23 cellular contexts compared by ENCODE assay signal in genomic region chr1:54570161-54570560, GRCh38. TPM values are rescaled to one million over a fixed set of nuclear protein-coding genes. Genes with fewer than 3 reads are reported as not detected.
DNase-seq lines count a peak whose midpoint lies in the region; ATAC-seq and TF ChIP-seq lines count a peak whose summit lies in the region.
"Had no signal": no experiment of that assay in that cellular context is flagged by ENCODE, and none has a peak within 500 bp of the region (broad histone marks: within the 10 kb centered on the region; RNA-seq: fewer than 3 reads in every experiment).

No MANE protein-coding gene starts in this region.

- H3K4me3 Mint-ChIP-seq in osteocyte (ENCODE audit: unreplicated experiment) = no peak overlapping the region
- H3K4me3 Mint-ChIP-seq in activated naive CD8-positive, alpha-beta T cell treated with anti-CD3 and anti-CD28 coated beads, Interleukin-2, amount 50 U/mL, for 24 hours = no peak overlapping the region
- H3K4me3 Mint-ChIP-seq: activated CD4-positive, alpha-beta T cell treated with anti-CD3 and anti-CD28 coated beads, Interleukin-2, amount 10 ng/mL, durations not matched to agents 24 days and 14 days; activated naive CD4-positive, alpha-beta T cell treated with anti-CD3 and anti-CD28 coated beads for 36 hours; CD8-positive, alpha-beta T cell had no signal

- H3K4me1 ChIP-seq in HUES48 (ENCODE audit: control insufficient read depth, insufficient read depth, low read length) = peaks cover 28% of the 10 kb centered on the region
- H3K4me1 ChIP-seq in lower lobe of right lung = peaks cover 12% of the 10 kb centered on the region

- no peak overlapping the region for H3K9ac ChIP-seq in HUES48 (ENCODE audit: low read depth, low read length)

- H3K27me3 ChIP-seq in HUES48 (ENCODE audit: control insufficient read depth, insufficient read depth, low read length) (no peaks in the 10 kb centered on the region), lower lobe of right lung (ENCODE audit: low read depth) (no peaks in the 10 kb centered on the region)
- H3K27me3 ChIP-seq: upper lobe of left lung had no signal

- intact Hi-C loops in lower lobe of right lung (cut with DNase I) = no loop called here

- H3K36me3 Mint-ChIP-seq in osteocyte (ENCODE audit: unreplicated experiment) = no peaks in the 10 kb centered on the region
- no peaks in the 10 kb centered on the region for H3K36me3 Mint-ChIP-seq in activated naive CD8-positive, alpha-beta T cell treated with anti-CD3 and anti-CD28 coated beads, Interleukin-2, amount 50 U/mL, for 24 hours (ENCODE audit: low read depth)
- H3K36me3 Mint-ChIP-seq: CD8-positive, alpha-beta T cell had no signal

- DNase-seq in NCI-H1694 treated with DMSO at 0.1 percent for 48 hours (lab: John Stamatoyannopoulos, UW) (peak; percentile 38), NCI-H1694 (lab: John Stamatoyannopoulos, UW) (no peak), epithelial cell of prostate (ENCODE audit: low read depth, low spot score) (no peak), osteocyte (ENCODE audit: extremely low spot score, unreplicated experiment) (no peak), NCI-H345 (lab: John Stamatoyannopoulos, UW) (no peak), lower lobe of right lung (no peak)
- no peak for DNase-seq in activated naive CD8-positive, alpha-beta T cell treated with anti-CD3 and anti-CD28 coated beads, Interleukin-2, amount 50 U/mL, for 24 hours
- DNase-seq: activated CD4-positive, alpha-beta T cell treated with anti-CD3 and anti-CD28 coated beads, Interleukin-2, amount 10 ng/mL, durations not matched to agents 24 days and 14 days; activated naive CD4-positive, alpha-beta T cell treated with anti-CD3 and anti-CD28 coated beads for 36 hours; activated T-cell treated with anti-CD3 and anti-CD28 coated beads, Interleukin-2, amount 50 U/mL, for 48 hours; amniotic stem cell; CD8-positive, alpha-beta T cell; central memory CD4-positive, alpha-beta T cell; NCI-H2081 treated with DMSO at 0.1 percent for 48 hours; NCI-H446 treated with DMSO at 0.1 percent for 48 hours; upper lobe of left lung had no signal

- H3K27ac Mint-ChIP-seq in osteocyte (ENCODE audit: unreplicated experiment) = peak overlapping the region; percentile 57
- H3K27ac Mint-ChIP-seq in activated naive CD8-positive, alpha-beta T cell treated with anti-CD3 and anti-CD28 coated beads, Interleukin-2, amount 50 U/mL, for 24 hours = no peak overlapping the region
- H3K27ac Mint-ChIP-seq: activated CD4-positive, alpha-beta T cell treated with anti-CD3 and anti-CD28 coated beads, Interleukin-2, amount 10 ng/mL, durations not matched to agents 24 days and 14 days; activated naive CD4-positive, alpha-beta T cell treated with anti-CD3 and anti-CD28 coated beads for 36 hours; CD8-positive, alpha-beta T cell had no signal

- TF ChIP-seq CTCF in osteocyte (IDR thresholded peaks at IDR 0.05) (no peak), lower lobe of right lung (IDR thresholded peaks at IDR 0.05) (no peak)

- ATAC-seq in activated naive CD8-positive, alpha-beta T cell treated with anti-CD3 and anti-CD28 coated beads, Interleukin-2, amount 50 U/mL, for 24 hours = no peak
- ATAC-seq in lower lobe of right lung = no peak
- ATAC-seq: CD8-positive, alpha-beta T cell; Panc1 had no signal

- H3K4me3 ChIP-seq in HUES48 (ENCODE audit: low read depth, low read length) = no peak overlapping the region
- H3K4me3 ChIP-seq in lower lobe of right lung = no peak overlapping the region
- H3K4me3 ChIP-seq: upper lobe of left lung had no signal

- peaks cover 33% of the 10 kb centered on the region for H3K4me1 Mint-ChIP-seq in osteocyte (ENCODE audit: unreplicated experiment)
- no peaks in the 10 kb centered on the region for H3K4me1 Mint-ChIP-seq in activated naive CD8-positive, alpha-beta T cell treated with anti-CD3 and anti-CD28 coated beads, Interleukin-2, amount 50 U/mL, for 24 hours
- H3K4me1 Mint-ChIP-seq: activated CD4-positive, alpha-beta T cell treated with anti-CD3 and anti-CD28 coated beads, Interleukin-2, amount 10 ng/mL, durations not matched to agents 24 days and 14 days had no signal

- H3K9me3 Mint-ChIP-seq in osteocyte (ENCODE audit: unreplicated experiment) = no peaks in the 10 kb centered on the region
- H3K9me3 Mint-ChIP-seq in activated naive CD8-positive, alpha-beta T cell treated with anti-CD3 and anti-CD28 coated beads, Interleukin-2, amount 50 U/mL, for 24 hours = no peaks in the 10 kb centered on the region
- H3K9me3 Mint-ChIP-seq: activated CD4-positive, alpha-beta T cell treated with anti-CD3 and anti-CD28 coated beads, Interleukin-2, amount 10 ng/mL, durations not matched to agents 24 days and 14 days; activated naive CD4-positive, alpha-beta T cell treated with anti-CD3 and anti-CD28 coated beads for 36 hours; CD8-positive, alpha-beta T cell had no signal

- H3K9me3 ChIP-seq in HUES48 (ENCODE audit: control insufficient read depth, insufficient read depth, low read length) = no peaks in the 10 kb centered on the region
- no peaks in the 10 kb centered on the region for H3K9me3 ChIP-seq in lower lobe of right lung
- H3K9me3 ChIP-seq: upper lobe of left lung had no signal

- H3K27me3 Mint-ChIP-seq in osteocyte (ENCODE audit: unreplicated experiment) = no peaks in the 10 kb centered on the region
- no peaks in the 10 kb centered on the region for H3K27me3 Mint-ChIP-seq in activated naive CD8-positive, alpha-beta T cell treated with anti-CD3 and anti-CD28 coated beads, Interleukin-2, amount 50 U/mL, for 24 hours

- no peaks in the 10 kb centered on the region for H3K36me3 ChIP-seq in HUES48 (ENCODE audit: control insufficient read depth, insufficient read depth, low read length)
- H3K36me3 ChIP-seq in lower lobe of right lung = no peaks in the 10 kb centered on the region
- H3K36me3 ChIP-seq: upper lobe of left lung had no signal

- H3K27ac ChIP-seq in HUES48 (ENCODE audit: low read depth, low read length) (peak overlapping the region; percentile 71), epithelial cell of prostate (peak overlapping the region; percentile 33), lower lobe of right lung (no peak overlapping the region)
- H3K27ac ChIP-seq: 22Rv1, upper lobe of left lung had no signal

RNA-seq across cellular contexts. Expression of gene ACOT11, which starts 22.1 kb away (rescaled TPM):
- total RNA-seq in osteocyte (0.24 and 0.35 TPM in 2 replicates), lower lobe of right lung (5.0 TPM)

RNA-seq across cellular contexts. Expression of gene FAM151A, which starts 53.2 kb away (rescaled TPM):
- not detected in 2 replicates for total RNA-seq in osteocyte
- total RNA-seq in lower lobe of right lung = not detected
- total RNA-seq: activated CD4-positive, alpha-beta T cell treated with anti-CD3 and anti-CD28 coated beads, Interleukin-2, amount 10 ng/mL, durations not matched to agents 24 days and 14 days; activated naive CD4-positive, alpha-beta T cell treated with anti-CD3 and anti-CD28 coated beads for 36 hours; CD8-positive, alpha-beta T cell; dermis microvascular lymphatic vessel endothelial cell; M059J; mononuclear cell; T-helper 2 cell treated with Interferon-gamma antibody and Interleukin-4, amounts not matched to agents 100 ng/mL and 5 ng/mL, for 36 hours; upper lobe of left lung had no signal
